Comparison of ENCODE assay signal across 8 cellular contexts in the genomic region with DNA sequence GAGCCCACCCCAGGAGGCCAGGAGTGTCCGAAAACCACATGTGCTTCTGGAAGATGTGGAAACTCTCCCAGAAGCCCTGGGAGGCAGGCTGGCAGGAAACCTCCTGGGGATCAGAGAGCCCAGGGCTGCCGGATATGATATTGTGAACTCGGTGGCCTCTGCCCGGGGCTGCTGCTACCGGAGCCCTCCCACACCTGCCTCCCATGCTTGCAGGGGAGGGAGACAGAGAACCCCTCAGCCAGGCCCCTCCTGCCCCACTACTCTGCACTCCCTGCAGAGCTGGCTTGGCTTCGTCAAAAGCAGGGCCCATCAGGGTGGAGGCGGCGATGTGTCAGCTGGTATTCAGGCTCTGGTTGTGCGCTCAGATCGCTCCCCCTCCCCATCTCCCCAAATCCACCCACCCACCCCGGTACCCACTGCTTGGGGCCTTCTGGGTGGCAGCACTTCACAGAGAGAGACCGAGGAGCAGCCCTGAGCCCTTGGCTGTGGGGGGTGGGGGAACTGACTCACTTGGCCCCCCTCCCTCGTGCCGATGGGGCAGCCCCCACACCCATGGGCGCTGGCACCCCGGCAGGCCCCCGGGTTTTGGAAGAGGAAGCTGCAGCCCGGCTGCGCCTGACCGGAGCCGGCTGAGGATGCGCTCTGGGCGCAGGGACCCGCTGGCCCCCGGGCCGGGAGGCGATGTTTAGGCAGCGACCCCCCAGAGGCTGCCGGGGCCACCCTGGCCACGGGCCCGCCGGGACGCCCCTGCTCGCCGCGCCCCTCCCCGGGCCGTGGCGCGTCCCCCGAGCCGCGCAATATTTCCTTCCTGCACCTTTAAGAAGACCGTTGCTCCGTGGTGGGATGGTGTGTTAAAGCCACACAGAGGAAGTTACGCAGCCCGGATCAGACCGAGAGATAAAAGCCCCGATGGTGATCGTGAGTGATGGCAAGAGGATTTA. TPM values are rescaled to one million over a fixed set of nuclear protein-coding genes. Genes with fewer than 3 reads are reported as not detected.
DNase-seq lines count a peak whose midpoint lies in the region; ATAC-seq and TF ChIP-seq lines count a peak whose summit lies in the region.

No MANE protein-coding gene starts in this region.

- peak overlapping the region; percentile 57 for H3K9ac ChIP-seq in NT2/D1 (ENCODE audit: insufficient read length, low read depth)

- H3K36me3 ChIP-seq in NT2/D1 (ENCODE audit: insufficient read depth, insufficient read length, low read length) (no peaks in the 10 kb centered on the region), ovary (no peaks in the 10 kb centered on the region), upper lobe of right lung (no peaks in the 10 kb centered on the region)

- no peaks in the 10 kb centered on the region for H3K9me3 ChIP-seq in NT2/D1 (ENCODE audit: insufficient read depth, low read length)
- H3K9me3 ChIP-seq in ovary: no peaks in the 10 kb centered on the region
- H3K9me3 ChIP-seq in upper lobe of right lung: no peaks in the 10 kb centered on the region

- H3K27me3 ChIP-seq in NT2/D1 (ENCODE audit: insufficient read depth, insufficient read length): peaks cover 52% of the 10 kb centered on the region
- H3K27me3 ChIP-seq in ovary: peaks cover 5% of the 10 kb centered on the region
- peaks cover 65% of the 10 kb centered on the region for H3K27me3 ChIP-seq in upper lobe of right lung

- H3K4me3 ChIP-seq in GM12865 (ENCODE audit: low read depth, low read length): no peak overlapping the region
- H3K4me3 ChIP-seq in NT2/D1 (ENCODE audit: insufficient read length, low read depth): peak overlapping the region; percentile 52
- peak overlapping the region; percentile 54 for H3K4me3 ChIP-seq in ovary
- H3K4me3 ChIP-seq in upper lobe of right lung: peak overlapping the region; percentile 65

- H3K4me1 ChIP-seq in NT2/D1 (ENCODE audit: insufficient read depth, insufficient read length): peaks cover 9% of the 10 kb centered on the region
- H3K4me1 ChIP-seq in ovary (ENCODE audit: insufficient read depth): peaks cover 9% of the 10 kb centered on the region
- peaks cover 24% of the 10 kb centered on the region for H3K4me1 ChIP-seq in upper lobe of right lung

- TF ChIP-seq CTCF in GM12865 (IDR thresholded peaks at IDR 0.05; ENCODE audit: insufficient read depth, low read depth, low read length, missing control alignments): no peak
- TF ChIP-seq CTCF in ovary (IDR thresholded peaks at IDR 0.05): no peak
- no peak for TF ChIP-seq CTCF in upper lobe of right lung (IDR thresholded peaks at IDR 0.05)

- 1 to 3% (median 1%) methylated on average over 42 to 50 of the region's 50 CpGs for WGBS in ovary, 3 donors

- intact Hi-C loops in ovary (cut with DNase I): loop anchor here in 1 of 4 donors (10.0 kb wide), 1 partner anchor 74 kb away; no protein-coding TSS in a partner anchor
- intact Hi-C loops in upper lobe of right lung (cut with DNase I): no loop called here

- peak; percentile 46 for DNase-seq in GM12865 (ENCODE audit: low read depth)
- no peak for DNase-seq in NT2/D1 (ENCODE audit: low read depth, low spot score)
- DNase-seq in activated CD8-positive, alpha-beta memory T cell treated with anti-CD3 and anti-CD28 coated beads, Interleukin-2, amount 50 U/mL, for 48 hours: peak; percentile 76
- DNase-seq in fibroblast of gingiva (ENCODE audit: low read depth): peak; percentile 68
- DNase-seq in ovary: no peak
- DNase-seq in upper lobe of right lung: no peak

- ATAC-seq in upper lobe of right lung (peak; percentile 48), GM21423 (IDR thresholded peaks at IDR 0.05; ENCODE audit: unreplicated experiment) (no peak), HG03442 (IDR thresholded peaks at IDR 0.05; ENCODE audit: unreplicated experiment) (no peak)

- no peak for TF ChIP-seq EP300 in ovary (IDR thresholded peaks at IDR 0.05)

- no peak overlapping the region for H3K27ac ChIP-seq in ovary
- no peak overlapping the region for H3K27ac ChIP-seq in upper lobe of right lung

- TF ChIP-seq POLR2A in ovary (IDR thresholded peaks at IDR 0.05): no peak

RNA-seq across cellular contexts. Expression of gene NTNG2, which starts 0.8 kb away (rescaled TPM):
- total RNA-seq in ovary (1 to 10 TPM in 4 of 7 donors, under 1 TPM in 3; 0.12 to 2.6 (median 1.5) TPM), upper lobe of right lung (7.6 TPM)
- under 1 TPM; 0.23 to 0.39 TPM for polyA plus RNA-seq in ovary

Comparison
In these comparisons a context has a peak if more than half of its experiments do, and no peak if none do; other contexts are left out.
1. DNase-seq: peak in GM12865 (single experiment), activated CD8-positive, alpha-beta memory T cell treated with anti-CD3 and anti-CD28 coated beads, Interleukin-2, amount 50 U/mL, for 48 hours (single experiment) and fibroblast of gingiva (single experiment); none in NT2/D1 (single experiment), ovary (0 of 5) and upper lobe of right lung (single experiment).